Comparison of ENCODE assay signal across 8 cellular contexts in genomic region chr15:32029409-32029861, GRCh38. TPM values are rescaled to one million over a fixed set of nuclear protein-coding genes. Genes with fewer than 3 reads are reported as not detected.
DNase-seq lines count a peak whose midpoint lies in the region; ATAC-seq and TF ChIP-seq lines count a peak whose summit lies in the region.

No MANE protein-coding gene starts in this region.

- peaks cover 2% of the 10 kb centered on the region for H3K79me1 ChIP-seq in neuronal stem cell (ENCODE audit: low read depth, low read length)

- H3K4me1 Mint-ChIP-seq in activated CD8-positive, alpha-beta T cell treated with anti-CD3 and anti-CD28 coated beads, Interleukin-2, amount 10 ng/mL, durations not matched to agents 7 days and 5 days (ENCODE audit: low read depth): no peaks in the 10 kb centered on the region

- no peak overlapping the region for H2BK5ac ChIP-seq in neuronal stem cell (ENCODE audit: low read length)

- CTCF ChIA-PET in activated CD8-positive, alpha-beta T cell treated with anti-CD3 and anti-CD28 coated beads, Interleukin-2, amount 10 ng/mL, durations not matched to agents 7 days and 5 days (lab: Charles Lee): interaction anchor here (1.5 kb wide), 1 partner anchor 27 kb away, joined by 3 read pairs; no protein-coding TSS in a partner anchor

- POLR2A ChIA-PET in activated CD8-positive, alpha-beta T cell treated with anti-CD3 and anti-CD28 coated beads, Interleukin-2, amount 10 ng/mL, durations not matched to agents 7 days and 5 days (lab: Charles Lee): no interaction called here

- peaks cover 1 to 3% of the 10 kb centered on the region in 2 donors for H3K4me1 ChIP-seq in neuronal stem cell (ENCODE audit: control insufficient read depth in 2 of 2, insufficient read depth in 1 of 2, low read depth in 1 of 2, low read length in 2 of 2)

- no peaks in the 10 kb centered on the region for H3K36me3 ChIP-seq in neuronal stem cell (replicated peaks in 1 of 2; ENCODE audit: control insufficient read depth in 2 of 2, insufficient read depth in 2 of 2, low read length in 2 of 2)

- no peak overlapping the region for H3K4me3 Mint-ChIP-seq in activated CD8-positive, alpha-beta T cell treated with anti-CD3 and anti-CD28 coated beads, Interleukin-2, amount 10 ng/mL, durations not matched to agents 7 days and 5 days

- no peak overlapping the region for H3K18ac ChIP-seq in neuronal stem cell (ENCODE audit: low read length)

- no peak overlapping the region for H3K27ac Mint-ChIP-seq in activated CD8-positive, alpha-beta T cell treated with anti-CD3 and anti-CD28 coated beads, Interleukin-2, amount 10 ng/mL, durations not matched to agents 7 days and 5 days

- H3K4me2 ChIP-seq in neuronal stem cell (ENCODE audit: insufficient read depth, low read length, poor library complexity, severe bottlenecking): peak overlapping the region; percentile 86

- no peaks in the 10 kb centered on the region for H3K36me3 Mint-ChIP-seq in activated CD8-positive, alpha-beta T cell treated with anti-CD3 and anti-CD28 coated beads, Interleukin-2, amount 10 ng/mL, durations not matched to agents 7 days and 5 days (ENCODE audit: low read depth)

- H3K4ac ChIP-seq in neuronal stem cell (ENCODE audit: low read length): no peak overlapping the region

- peaks cover 51% of the 10 kb centered on the region for H3K27me3 Mint-ChIP-seq in activated CD8-positive, alpha-beta T cell treated with anti-CD3 and anti-CD28 coated beads, Interleukin-2, amount 10 ng/mL, durations not matched to agents 7 days and 5 days (ENCODE audit: low read depth)

- H4K91ac ChIP-seq in neuronal stem cell (ENCODE audit: low read depth, low read length, poor library complexity): no peak overlapping the region

- H2BK15ac ChIP-seq in neuronal stem cell (ENCODE audit: low read length): no peak overlapping the region

- H2AK5ac ChIP-seq in neuronal stem cell (ENCODE audit: low read depth, low read length): no peak overlapping the region

- no peak for TF ChIP-seq POLR2A in erythroblast (IDR thresholded peaks at IDR 0.05; ENCODE audit: low read length)

- H3K4me3 ChIP-seq in GM12865 (ENCODE audit: low read depth, low read length) (peak overlapping the region; percentile 15; the same call in 1 of the 2 replicates), neuronal stem cell (ENCODE audit: low read length in 2 of 2) (peak overlapping the region; percentile 75 to 85)

- ATAC-seq in GM21619 (IDR thresholded peaks at IDR 0.05; ENCODE audit: unreplicated experiment): no peak
- no peak for ATAC-seq in activated CD8-positive, alpha-beta T cell treated with anti-CD3 and anti-CD28 coated beads, Interleukin-2, amount 10 ng/mL, durations not matched to agents 7 days and 5 days

- no peak overlapping the region for H3K14ac ChIP-seq in neuronal stem cell (ENCODE audit: low read length)

- no peak overlapping the region for H3K9ac ChIP-seq in neuronal stem cell (ENCODE audit: low read depth, low read length, poor library complexity)

- H3K9me3 Mint-ChIP-seq in activated CD8-positive, alpha-beta T cell treated with anti-CD3 and anti-CD28 coated beads, Interleukin-2, amount 10 ng/mL, durations not matched to agents 7 days and 5 days (ENCODE audit: insufficient read depth): no peaks in the 10 kb centered on the region

- peak overlapping the region; percentile 98 for H2AFZ ChIP-seq in neuronal stem cell (ENCODE audit: low read length)

- DNase-seq in GM12865 (ENCODE audit: low read depth) (peak; percentile 10), NCI-H460 (ENCODE audit: extremely low read depth, low read depth) (peak; percentile 18), erythroblast (lab: John Stamatoyannopoulos, UW) (peak; percentile 4 to 7), neuronal stem cell (ENCODE audit: low spot score) (peak; percentile 41), SIG-M5 (lab: John Stamatoyannopoulos, UW) (no peak)
- no peak for DNase-seq in stimulated activated CD4-positive, alpha-beta T cell treated with anti-CD3 and anti-CD28 coated beads, Interleukin-12 subunit alpha, Interleukin-12 subunit beta, amount 100 ng/mL, for 4 hours
- DNase-seq in activated CD8-positive, alpha-beta T cell treated with anti-CD3 and anti-CD28 coated beads, Interleukin-2, amount 10 ng/mL, durations not matched to agents 7 days and 5 days: no peak

- peak; percentile 24 for TF ChIP-seq CTCF in GM12865 (IDR thresholded peaks at IDR 0.05; ENCODE audit: insufficient read depth, low read depth, low read length, missing control alignments)

- H3K23ac ChIP-seq in neuronal stem cell (ENCODE audit: low read depth, low read length, poor library complexity): no peak overlapping the region

- no peak overlapping the region for H2BK12ac ChIP-seq in neuronal stem cell (ENCODE audit: low read length)

- WGBS in neuronal stem cell (ENCODE audit: extremely low coverage in 2 of 2, insufficient read length in 2 of 2, insufficient replicate concordance in 1 of 2), 2 donors: no CpG with 5 or more reads among the region's 16 CpGs

- H4K8ac ChIP-seq in neuronal stem cell (ENCODE audit: low read depth, low read length): no peak overlapping the region

- H3K9me3 ChIP-seq in neuronal stem cell (replicated peaks in 1 of 2; ENCODE audit: control insufficient read depth in 2 of 2, insufficient read depth in 1 of 2, low read depth in 1 of 2, low read length in 2 of 2): no peaks in the 10 kb centered on the region

- no peak overlapping the region for H3K27ac ChIP-seq in neuronal stem cell (replicated peaks; ENCODE audit: low read length)

- H2BK120ac ChIP-seq in neuronal stem cell (ENCODE audit: low read depth, low read length): no peak overlapping the region

- H3K27me3 ChIP-seq in neuronal stem cell (ENCODE audit: control insufficient read depth in 3 of 3, insufficient read depth in 3 of 3, low read depth in 1 of 3, low read length in 3 of 3): peaks cover 0 to 9% (median 2%) of the 10 kb centered on the region in 3 experiments

RNA-seq across cellular contexts. Expression of gene CHRNA7, which starts 0.9 kb away (rescaled TPM):
- 1.2 and 2.9 TPM in 2 replicates for total RNA-seq in NCI-H460 (2014; rRNA removed; shearing (Covaris generic))
- 1.4 and 8.6 TPM in 2 replicates for polyA plus RNA-seq in NCI-H460 (2014; cell fraction: nucleus; rRNA removed)
- 3.1 TPM for polyA plus RNA-seq in neuronal stem cell (2013, experiment 1 of 2)
- 2.9 TPM for polyA plus RNA-seq in neuronal stem cell (2013, experiment 2 of 2)
- total RNA-seq in activated CD8-positive, alpha-beta T cell treated with anti-CD3 and anti-CD28 coated beads, Interleukin-2, amount 10 ng/mL, durations not matched to agents 7 days and 5 days: under 1 TPM; 0.24 to 0.55 TPM

Comparison
In these comparisons a context has a peak if more than half of its experiments do, and no peak if none do; other contexts are left out.
1. DNase-seq: peak in GM12865 (single experiment), NCI-H460 (single experiment), erythroblast (2 of 2) and neuronal stem cell (single experiment); none in SIG-M5 (single experiment), stimulated activated CD4-positive, alpha-beta T cell treated with anti-CD3 and anti-CD28 coated beads, Interleukin-12 subunit alpha, Interleukin-12 subunit beta, amount 100 ng/mL, for 4 hours (single experiment) and activated CD8-positive, alpha-beta T cell treated with anti-CD3 and anti-CD28 coated beads, Interleukin-2, amount 10 ng/mL, durations not matched to agents 7 days and 5 days (single experiment).